1 cellular context compared by ENCODE assay signal in the genomic region with DNA sequence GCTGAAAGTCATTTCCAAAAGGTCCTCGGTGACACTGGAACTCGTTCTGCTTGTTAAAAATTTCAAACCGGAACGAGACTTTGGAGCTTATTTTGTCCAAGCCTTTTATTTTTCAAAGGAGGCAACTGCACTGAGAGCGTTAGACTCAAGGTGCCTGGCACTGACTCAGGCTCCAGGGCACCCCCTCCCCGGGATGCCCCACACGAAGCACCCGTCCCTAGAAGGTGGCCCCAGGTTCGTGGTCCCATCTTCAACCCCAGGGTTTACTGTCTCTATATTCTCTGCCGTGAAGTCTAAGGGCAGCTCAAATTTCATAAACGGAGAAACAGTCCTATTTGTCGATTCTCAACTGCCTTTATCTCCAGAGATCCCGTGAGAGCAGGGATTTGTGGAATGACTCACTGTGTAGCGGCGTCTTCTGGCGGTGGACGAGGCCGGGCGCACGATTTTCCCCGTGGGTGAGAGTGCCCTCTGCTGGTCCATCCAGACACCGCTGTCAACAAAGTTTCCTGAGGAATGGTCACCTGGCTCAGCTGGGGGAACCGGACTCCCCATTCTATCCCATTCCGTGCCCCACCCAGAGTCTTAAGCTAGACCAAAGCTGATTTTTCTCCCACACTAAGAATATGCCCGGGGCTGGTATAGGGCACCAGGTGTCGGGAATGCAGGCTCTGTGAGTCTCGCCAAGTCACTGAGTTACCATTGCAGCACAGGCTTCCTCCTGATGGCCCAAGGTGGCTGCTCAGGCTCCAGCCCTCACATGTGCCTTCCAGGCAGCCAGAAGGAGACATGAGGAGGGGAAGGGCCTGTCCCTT.
TF ChIP-seq lines count a peak whose summit lies in the region.

No MANE protein-coding gene starts in this region.

TF ChIP-seq in HepG2, 621 proteins besides CTCF, POLR2A, EP300 and RAD21 (continued from another document and continues in another):
- peak; percentile 52 for TF ChIP-seq ZMYM4 (CRISPR knock-in tag; IDR thresholded peaks at IDR 0.05)
- TF ChIP-seq ZNF180 (CRISPR knock-in tag; IDR thresholded peaks at IDR 0.05; ENCODE audit: borderline replicate concordance, low read depth) = no peak
- peak; percentile 76 for TF ChIP-seq STAG1 (CRISPR knock-in tag; IDR thresholded peaks at IDR 0.05)
- TF ChIP-seq FOSL1 (CRISPR knock-in tag; IDR thresholded peaks at IDR 0.05; ENCODE audit: borderline replicate concordance) = peak; percentile 66; the same call in 1 of the 2 replicates
- peak; percentile 29; the same call in 1 of the 2 replicates for TF ChIP-seq THAP11 (CRISPR knock-in tag; IDR thresholded peaks at IDR 0.05)
- peak; percentile 88 for TF ChIP-seq FOXA3 (CRISPR knock-in tag; IDR thresholded peaks at IDR 0.05)
- 0 out of 2 replicates have a peak, but pooled peaks have one; percentile 55 for TF ChIP-seq IRF2 (CRISPR knock-in tag; IDR thresholded peaks at IDR 0.05)
- peak; percentile 25; the same call in 1 of the 2 replicates for TF ChIP-seq ZMYM3 (CRISPR knock-in tag; IDR thresholded peaks at IDR 0.05)
- TF ChIP-seq ZNF547 (CRISPR knock-in tag; IDR thresholded peaks at IDR 0.05) = no peak
- TF ChIP-seq CBX2 (IDR thresholded peaks at IDR 0.05; ENCODE audit: low read depth, low read length) = no peak
- no peak for TF ChIP-seq CBX2 (CRISPR knock-in tag; IDR thresholded peaks at IDR 0.05; ENCODE audit: low read depth)
- no peak for TF ChIP-seq NCOA2 (CRISPR knock-in tag; IDR thresholded peaks at IDR 0.05)
- TF ChIP-seq SIX4 (CRISPR knock-in tag; IDR thresholded peaks at IDR 0.05) = 0 out of 2 replicates have a peak, but pooled peaks have one; percentile 55
- TF ChIP-seq, protein P1, sequence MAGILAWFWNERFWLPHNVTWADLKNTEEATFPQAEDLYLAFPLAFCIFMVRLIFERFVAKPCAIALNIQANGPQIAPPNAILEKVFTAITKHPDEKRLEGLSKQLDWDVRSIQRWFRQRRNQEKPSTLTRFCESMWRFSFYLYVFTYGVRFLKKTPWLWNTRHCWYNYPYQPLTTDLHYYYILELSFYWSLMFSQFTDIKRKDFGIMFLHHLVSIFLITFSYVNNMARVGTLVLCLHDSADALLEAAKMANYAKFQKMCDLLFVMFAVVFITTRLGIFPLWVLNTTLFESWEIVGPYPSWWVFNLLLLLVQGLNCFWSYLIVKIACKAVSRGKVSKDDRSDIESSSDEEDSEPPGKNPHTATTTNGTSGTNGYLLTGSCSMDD (CRISPR knock-in tag; IDR thresholded peaks at IDR 0.05) = no peak
- no peak for TF ChIP-seq FOXP4 (CRISPR knock-in tag; IDR thresholded peaks at IDR 0.05)
- peak; percentile 94 for TF ChIP-seq XRCC5 (optimal IDR thresholded peaks at IDR 0.05; ENCODE audit: low read length)
- TF ChIP-seq, protein P2, sequence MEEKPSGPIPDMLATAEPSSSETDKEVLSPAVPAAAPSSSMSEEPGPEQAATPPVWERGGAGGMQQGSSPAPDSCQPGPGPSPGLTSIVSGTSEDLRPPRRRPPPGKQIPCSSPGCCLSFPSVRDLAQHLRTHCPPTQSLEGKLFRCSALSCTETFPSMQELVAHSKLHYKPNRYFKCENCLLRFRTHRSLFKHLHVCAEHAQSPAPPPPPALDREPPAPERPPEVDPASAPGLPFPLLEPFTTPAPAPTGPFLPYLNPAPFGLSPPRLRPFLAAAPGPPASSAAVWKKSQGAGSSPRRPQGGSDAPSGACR (CRISPR knock-in tag; IDR thresholded peaks at IDR 0.05) = no peak
- TF ChIP-seq SOX5 (CRISPR knock-in tag; IDR thresholded peaks at IDR 0.05; ENCODE audit: borderline replicate concordance) = peak; percentile 29; the same call in 1 of the 2 replicates
- no peak for TF ChIP-seq KDM1A (CRISPR knock-in tag; IDR thresholded peaks at IDR 0.05)
- TF ChIP-seq, protein P3, sequence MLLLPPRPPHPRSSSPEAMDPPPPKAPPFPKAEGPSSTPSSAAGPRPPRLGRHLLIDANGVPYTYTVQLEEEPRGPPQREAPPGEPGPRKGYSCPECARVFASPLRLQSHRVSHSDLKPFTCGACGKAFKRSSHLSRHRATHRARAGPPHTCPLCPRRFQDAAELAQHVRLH (CRISPR knock-in tag; IDR thresholded peaks at IDR 0.05; ENCODE audit: borderline replicate concordance, low read depth) = no peak
- TF ChIP-seq ATF7-NPFF (CRISPR knock-in tag; IDR thresholded peaks at IDR 0.05; ENCODE audit: low read depth) = no peak
- TF ChIP-seq ZNF121 (CRISPR knock-in tag; IDR thresholded peaks at IDR 0.05) = 0 out of 2 replicates have a peak, but pooled peaks have one; percentile 6
- TF ChIP-seq ZBED4 (CRISPR knock-in tag; IDR thresholded peaks at IDR 0.05; ENCODE audit: borderline replicate concordance) = no peak; the same call in 1 of the 2 replicates
- no peak for TF ChIP-seq ZNF7 (CRISPR knock-in tag; IDR thresholded peaks at IDR 0.05)
- TF ChIP-seq FOXA1 (IDR thresholded peaks at IDR 0.05) = no peak
- peak; percentile 95 for TF ChIP-seq FOXA1 (CRISPR knock-in tag; IDR thresholded peaks at IDR 0.05)
- TF ChIP-seq ZNF788 (CRISPR knock-in tag; IDR thresholded peaks at IDR 0.05; ENCODE audit: borderline replicate concordance) = peak; percentile 64; the same call in 1 of the 2 replicates
- peak; percentile 69 to 76; a peak in 3 of 4 replicates for TF ChIP-seq HMGXB4 (CRISPR knock-in tag; IDR thresholded peaks at IDR 0.05; ENCODE audit: borderline replicate concordance in 1 of 2, low read depth in 1 of 2)
- no peak for TF ChIP-seq ZNF205 (CRISPR knock-in tag; IDR thresholded peaks at IDR 0.05)
- TF ChIP-seq ZNF512 (CRISPR knock-in tag; IDR thresholded peaks at IDR 0.05) = no peak
- no peak for TF ChIP-seq SNAPC5 (CRISPR knock-in tag; IDR thresholded peaks at IDR 0.05; ENCODE audit: borderline replicate concordance)
- no peak for TF ChIP-seq REPIN1 (CRISPR knock-in tag; IDR thresholded peaks at IDR 0.05; ENCODE audit: borderline replicate concordance, low read depth)
- TF ChIP-seq, protein P4, sequence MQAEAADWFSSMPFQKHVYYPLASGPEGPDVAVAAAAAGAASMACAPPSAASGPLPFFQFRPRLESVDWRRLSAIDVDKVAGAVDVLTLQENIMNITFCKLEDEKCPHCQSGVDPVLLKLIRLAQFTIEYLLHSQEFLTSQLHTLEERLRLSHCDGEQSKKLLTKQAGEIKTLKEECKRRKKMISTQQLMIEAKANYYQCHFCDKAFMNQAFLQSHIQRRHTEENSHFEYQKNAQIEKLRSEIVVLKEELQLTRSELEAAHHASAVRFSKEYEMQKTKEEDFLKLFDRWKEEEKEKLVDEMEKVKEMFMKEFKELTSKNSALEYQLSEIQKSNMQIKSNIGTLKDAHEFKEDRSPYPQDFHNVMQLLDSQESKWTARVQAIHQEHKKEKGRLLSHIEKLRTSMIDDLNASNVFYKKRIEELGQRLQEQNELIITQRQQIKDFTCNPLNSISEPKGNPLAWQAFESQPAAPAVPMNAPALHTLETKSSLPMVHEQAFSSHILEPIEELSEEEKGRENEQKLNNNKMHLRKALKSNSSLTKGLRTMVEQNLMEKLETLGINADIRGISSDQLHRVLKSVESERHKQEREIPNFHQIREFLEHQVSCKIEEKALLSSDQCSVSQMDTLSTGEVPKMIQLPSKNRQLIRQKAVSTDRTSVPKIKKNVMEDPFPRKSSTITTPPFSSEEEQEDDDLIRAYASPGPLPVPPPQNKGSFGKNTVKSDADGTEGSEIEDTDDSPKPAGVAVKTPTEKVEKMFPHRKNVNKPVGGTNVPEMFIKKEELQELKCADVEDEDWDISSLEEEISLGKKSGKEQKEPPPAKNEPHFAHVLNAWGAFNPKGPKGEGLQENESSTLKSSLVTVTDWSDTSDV (CRISPR knock-in tag; IDR thresholded peaks at IDR 0.05) = no peak
- TF ChIP-seq ASH2L (IDR thresholded peaks at IDR 0.05; ENCODE audit: insufficient read length, low read depth, low read length) = no peak
- TF ChIP-seq ZNF501 (CRISPR knock-in tag; IDR thresholded peaks at IDR 0.05) = 0 out of 2 replicates have a peak, but pooled peaks have one; percentile 18
- TF ChIP-seq ZIK1 (CRISPR knock-in tag; IDR thresholded peaks at IDR 0.05; ENCODE audit: borderline replicate concordance, low read depth) = no peak
- TF ChIP-seq, protein P5, sequence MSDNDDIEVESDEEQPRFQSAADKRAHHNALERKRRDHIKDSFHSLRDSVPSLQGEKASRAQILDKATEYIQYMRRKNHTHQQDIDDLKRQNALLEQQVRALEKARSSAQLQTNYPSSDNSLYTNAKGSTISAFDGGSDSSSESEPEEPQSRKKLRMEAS (IDR thresholded peaks at IDR 0.05) = peak; percentile 55; the same call in 1 of the 2 replicates
- TF ChIP-seq KMT2B (CRISPR knock-in tag; IDR thresholded peaks at IDR 0.05) = no peak
- TF ChIP-seq ZSCAN20 (CRISPR knock-in tag; IDR thresholded peaks at IDR 0.05; ENCODE audit: borderline replicate concordance) = no peak; the same call in 1 of the 2 replicates
- no peak for TF ChIP-seq SOX6 (IDR thresholded peaks at IDR 0.05)
- no peak for TF ChIP-seq SOX6 (CRISPR knock-in tag; IDR thresholded peaks at IDR 0.05)
- TF ChIP-seq KLF9 (CRISPR knock-in tag; IDR thresholded peaks at IDR 0.05; ENCODE audit: low read depth) = no peak
- TF ChIP-seq ELF3 (CRISPR knock-in tag; IDR thresholded peaks at IDR 0.05) = 0 out of 2 replicates have a peak, but pooled peaks have one; percentile 26
- no peak for TF ChIP-seq ZNF556 (CRISPR knock-in tag; IDR thresholded peaks at IDR 0.05; ENCODE audit: borderline replicate concordance)
- no peak for TF ChIP-seq ZFP36L2 (CRISPR knock-in tag; IDR thresholded peaks at IDR 0.05)
- TF ChIP-seq FOXK1 (CRISPR knock-in tag; IDR thresholded peaks at IDR 0.05; ENCODE audit: borderline replicate concordance, low read depth) = peak; percentile 64; the same call in 1 of the 2 replicates
- no peak for TF ChIP-seq HNRNPUL1 (IDR thresholded peaks at IDR 0.05; ENCODE audit: low read depth, low read length)
- no peak for TF ChIP-seq SIN3A (IDR thresholded peaks at IDR 0.05; ENCODE audit: borderline replicate concordance, low read depth, low read length)
- TF ChIP-seq PHF21A (CRISPR knock-in tag; IDR thresholded peaks at IDR 0.05) = peak; percentile 64
- 0 out of 2 replicates have a peak, but pooled peaks have one; percentile 4 for TF ChIP-seq KAT8 (CRISPR knock-in tag; IDR thresholded peaks at IDR 0.05)
- TF ChIP-seq HDAC6 (IDR thresholded peaks at IDR 0.05; ENCODE audit: low read depth, low read length) = no peak
- peak; percentile 52 for TF ChIP-seq GATAD2A (CRISPR knock-in tag; IDR thresholded peaks at IDR 0.05)
